Comparison of ENCODE assay signal across 17 cellular contexts in the genomic region with DNA sequence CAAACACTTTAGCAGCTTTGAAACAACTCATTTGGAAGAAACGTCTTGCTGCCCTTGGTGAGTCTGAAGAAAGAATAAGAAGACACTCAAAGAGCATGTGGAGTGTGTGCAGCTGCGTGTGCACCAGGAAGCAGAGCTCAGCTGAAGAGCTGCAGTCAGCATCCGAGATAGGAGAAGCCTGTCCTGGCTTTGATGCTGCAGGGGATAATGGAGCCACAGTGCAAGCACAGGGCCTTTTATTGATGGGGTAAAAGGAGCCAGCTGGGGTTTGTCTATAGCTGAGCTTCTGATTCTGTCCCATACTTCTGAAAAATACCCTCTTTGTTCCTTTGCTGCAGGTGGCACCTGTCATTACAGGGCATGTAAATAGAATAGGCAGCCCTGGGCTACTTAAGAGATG.
DNase-seq lines count a peak whose midpoint lies in the region; TF ChIP-seq lines count a peak whose summit lies in the region.
"Had no signal": no experiment of that assay in that cellular context is flagged by ENCODE, and none has a peak within 500 bp of the region (broad histone marks: within the 10 kb centered on the region; RNA-seq: fewer than 3 reads in every experiment).

No MANE protein-coding gene starts in this region.

- H3K18ac ChIP-seq in H9 (ENCODE audit: insufficient read length, low read depth, low read length) = no peak overlapping the region

- CTCF ChIA-PET in HEK293T (lab: Yijun Ruan, JAX) = no interaction called here

- no peak overlapping the region for H3K27ac ChIP-seq in substantia nigra (ENCODE audit: low read depth, low read length, poor library complexity, severe bottlenecking)
- H3K27ac ChIP-seq in H9 (ENCODE audit: insufficient read length, low read depth, low read length) = no peak overlapping the region
- H3K27ac ChIP-seq: A549; BLaER1 treated with 17β-estradiol and CSF1 and Interleukin-3, amounts not matched to agents 10 nM and 100 nM had no signal

- TF ChIP-seq CTCF in H9 (conservative IDR thresholded peaks at IDR 0.05) = no peak

- H3K4me2 ChIP-seq in H9 (ENCODE audit: insufficient read depth, insufficient read length, low read length) = no peak overlapping the region
- H3K4me2 ChIP-seq: A549; BLaER1 treated with 17β-estradiol and CSF1 and Interleukin-3, amounts not matched to agents 10 nM and 100 nM had no signal

- no peak overlapping the region for H3K4me3 Mint-ChIP-seq in H9
- H3K4me3 Mint-ChIP-seq: CD8-positive, alpha-beta T cell had no signal

- H3K36me3 Mint-ChIP-seq in H9 (ENCODE audit: insufficient read depth in 1 of 3, low read depth in 3 of 3) = no peaks in the 10 kb centered on the region; a peak in 1 of 7 replicates
- H3K36me3 Mint-ChIP-seq: CD8-positive, alpha-beta T cell had no signal

- no peak overlapping the region for H3K14ac ChIP-seq in H9 (ENCODE audit: insufficient read depth, low read length)

- no peak overlapping the region for H3K4ac ChIP-seq in H9 (ENCODE audit: low read depth, low read length)

- no peak overlapping the region for H2AFZ ChIP-seq in H9 (ENCODE audit: low read length)

- H3K27ac Mint-ChIP-seq in H9 = no peak overlapping the region
- H3K27ac Mint-ChIP-seq: CD8-positive, alpha-beta T cell had no signal

- H3K79me2 ChIP-seq in H9 (ENCODE audit: insufficient read depth, low read length) = no peaks in the 10 kb centered on the region

- no peaks in the 10 kb centered on the region for H3K23me2 ChIP-seq in H9 (ENCODE audit: insufficient read length, low read depth, low read length, poor library complexity, severe bottlenecking)

- H2BK12ac ChIP-seq in H9 (ENCODE audit: insufficient read length, low read depth, low read length) = no peak overlapping the region

- H4K5ac ChIP-seq in H9 (ENCODE audit: insufficient read length, low read depth, low read length) = no peak overlapping the region

- H3K9me3 Mint-ChIP-seq in H9 = no peaks in the 10 kb centered on the region

- no peak overlapping the region for H3K56ac ChIP-seq in H9 (ENCODE audit: insufficient read length, low read depth, low read length)

- H2BK15ac ChIP-seq in H9 (ENCODE audit: low read depth, low read length) = no peak overlapping the region

- H4K8ac ChIP-seq in H9 (replicated peaks; ENCODE audit: insufficient read length, low read depth, low read length) = no peak overlapping the region

- no peak overlapping the region for H2BK5ac ChIP-seq in H9 (ENCODE audit: insufficient read length, low read length)

- H2AK5ac ChIP-seq in H9 (ENCODE audit: insufficient read length, low read length) = no peak overlapping the region

- H2BK20ac ChIP-seq in H9 (ENCODE audit: low read depth, low read length, poor library complexity, severe bottlenecking) = no peak overlapping the region

- no peak overlapping the region for H3K23ac ChIP-seq in H9 (ENCODE audit: insufficient read length, low read depth, low read length)

- H3K27me3 Mint-ChIP-seq in H9 (ENCODE audit: low read depth) = no peaks in the 10 kb centered on the region

- H3K9ac ChIP-seq in H9 (ENCODE audit: extremely low read depth, insufficient read length, low read length) = no peak overlapping the region
- H3K9ac ChIP-seq: BLaER1 treated with 17β-estradiol and CSF1 and Interleukin-3, amounts not matched to agents 10 nM and 100 nM had no signal

- DNase-seq in NCI-H510A treated with DMSO at 0.1 percent for 48 hours (lab: John Stamatoyannopoulos, UW) = peak; percentile 2
- DNase-seq in NCI-H510A (lab: John Stamatoyannopoulos, UW) = no peak
- peak; percentile 15 for DNase-seq in NCI-H1436 treated with DMSO at 0.1 percent for 48 hours (lab: John Stamatoyannopoulos, UW)
- peak; percentile 9 for DNase-seq in inferior parietal cortex (ENCODE audit: extremely low spot score)
- peak in 34 of 49 donors; percentile 1 to 68 (median 20) for DNase-seq in substantia nigra (lab: John Stamatoyannopoulos, UW)
- no peak for DNase-seq in HEK293T (ENCODE audit: extremely low spot score)
- DNase-seq in H9 = no peak
- DNase-seq: Calu3; CD8-positive, alpha-beta T cell; MV-4-11; NCI-H2081; NCI-H2227 treated with DMSO at 0.1 percent for 48 hours; NCI-H526 treated with DMSO at 0.1 percent for 48 hours; OCI-M1; Right ventricle myocardium superior had no signal

- H3K4me1 ChIP-seq in H9 (ENCODE audit: insufficient read depth, low read length) = no peaks in the 10 kb centered on the region
- H3K4me1 ChIP-seq: A549 had no signal

- peaks cover 5 to 6% of the 10 kb centered on the region in 2 experiments; a peak in 3 of 4 replicates for H3K4me1 Mint-ChIP-seq in H9

- H2BK120ac ChIP-seq in H9 (ENCODE audit: low read depth, low read length, poor library complexity, severe bottlenecking) = no peak overlapping the region

- no CpG with 5 or more reads among the region's 3 CpGs for WGBS in H9 (ENCODE audit: extremely low coverage, insufficient read length, low lambda C conversion rate)

- POLR2A ChIA-PET in HEK293T (lab: Yijun Ruan, JAX) = no interaction called here

- no peaks in the 10 kb centered on the region for H3K79me1 ChIP-seq in H9 (ENCODE audit: insufficient read depth, low read depth, low read length, poor library complexity, severe bottlenecking)

- H4K20me1 ChIP-seq in H9 (ENCODE audit: control insufficient read depth, insufficient read depth, insufficient read length) = no peaks in the 10 kb centered on the region
- H4K20me1 ChIP-seq: BLaER1 treated with 17β-estradiol and CSF1 and Interleukin-3, amounts not matched to agents 10 nM and 100 nM had no signal

- no peaks in the 10 kb centered on the region for H3K27me3 ChIP-seq in H9 (ENCODE audit: insufficient read depth, low read length)
- H3K27me3 ChIP-seq: BLaER1 treated with 17β-estradiol and CSF1 and Interleukin-3, amounts not matched to agents 10 nM and 100 nM had no signal

- H3K9me3 ChIP-seq in H9 (ENCODE audit: control insufficient read depth, low read depth, low read length) = no peaks in the 10 kb centered on the region
- H3K9me3 ChIP-seq: A549 had no signal

- H4K91ac ChIP-seq in H9 (ENCODE audit: insufficient read length, low read depth, low read length) = no peak overlapping the region

- no peak overlapping the region for H3T11ph ChIP-seq in H9 (ENCODE audit: low read length)

TF ChIP-seq in HEK293T, 16 proteins besides CTCF, POLR2A, EP300 and RAD21:
- TF ChIP-seq CTBP1 (IDR thresholded peaks at IDR 0.05; ENCODE audit: borderline replicate concordance) (no peak), FOXK2 (IDR thresholded peaks at IDR 0.05) (no peak), SUZ12 (IDR thresholded peaks at IDR 0.05) (no peak), ELF4 (IDR thresholded peaks at IDR 0.05) (no peak), ZNF384 (IDR thresholded peaks at IDR 0.05) (no peak), FOXA1 (IDR thresholded peaks at IDR 0.05) (no peak), BHLHE40 (IDR thresholded peaks at IDR 0.05; ENCODE audit: borderline replicate concordance) (no peak), HDGF (IDR thresholded peaks at IDR 0.05; ENCODE audit: borderline replicate concordance) (no peak), TARDBP (IDR thresholded peaks at IDR 0.05) (no peak), LEF1 (IDR thresholded peaks at IDR 0.05; ENCODE audit: borderline replicate concordance) (no peak), NFRKB (IDR thresholded peaks at IDR 0.05) (no peak), FOXM1 (IDR thresholded peaks at IDR 0.05; ENCODE audit: borderline replicate concordance) (no peak), SP1 (IDR thresholded peaks at IDR 0.05) (no peak), L3MBTL2 (conservative IDR thresholded peaks at IDR 0.05) (no peak)
- TF ChIP-seq, protein P1, sequence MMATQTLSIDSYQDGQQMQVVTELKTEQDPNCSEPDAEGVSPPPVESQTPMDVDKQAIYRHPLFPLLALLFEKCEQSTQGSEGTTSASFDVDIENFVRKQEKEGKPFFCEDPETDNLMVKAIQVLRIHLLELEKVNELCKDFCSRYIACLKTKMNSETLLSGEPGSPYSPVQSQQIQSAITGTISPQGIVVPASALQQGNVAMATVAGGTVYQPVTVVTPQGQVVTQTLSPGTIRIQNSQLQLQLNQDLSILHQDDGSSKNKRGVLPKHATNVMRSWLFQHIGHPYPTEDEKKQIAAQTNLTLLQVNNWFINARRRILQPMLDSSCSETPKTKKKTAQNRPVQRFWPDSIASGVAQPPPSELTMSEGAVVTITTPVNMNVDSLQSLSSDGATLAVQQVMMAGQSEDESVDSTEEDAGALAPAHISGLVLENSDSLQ (IDR thresholded peaks at IDR 0.05) = no peak

Comparison
In these comparisons a context has a peak if more than half of its experiments do, and no peak if none do; other contexts are left out.
1. DNase-seq: peak in NCI-H510A treated with DMSO at 0.1 percent for 48 hours (single experiment), NCI-H1436 treated with DMSO at 0.1 percent for 48 hours (single experiment), inferior parietal cortex (single experiment) and substantia nigra (34 of 49); none in NCI-H510A (single experiment), HEK293T (single experiment) and H9 (single experiment).